ENCODE assay signal across 14 cellular contexts in the genomic region with DNA sequence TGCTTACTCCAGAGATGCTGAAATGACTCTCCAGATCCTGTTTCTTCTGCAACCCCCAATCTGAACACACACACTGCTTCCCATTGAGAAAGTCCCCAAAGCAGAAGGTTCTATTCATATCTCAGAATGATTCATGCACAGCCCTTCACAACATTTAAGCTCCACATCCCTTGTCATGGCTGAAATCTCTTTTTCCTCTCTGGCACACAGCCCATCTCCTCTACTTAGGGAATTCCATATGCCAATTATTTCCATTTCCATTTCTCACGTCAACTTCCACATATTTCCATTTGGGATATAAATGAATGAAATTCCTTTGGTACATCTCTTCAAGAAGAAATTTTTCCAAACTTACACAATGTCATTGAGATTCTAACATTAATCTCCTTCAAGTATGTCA.
DNase-seq lines count a peak whose midpoint lies in the region; ATAC-seq and TF ChIP-seq lines count a peak whose summit lies in the region.
"Had no signal": no experiment of that assay in that cellular context is flagged by ENCODE, and none has a peak within 500 bp of the region (broad histone marks: within the 10 kb centered on the region; RNA-seq: fewer than 3 reads in every experiment).

No MANE protein-coding gene starts in this region.

- H3K36me3 ChIP-seq in A673 (ENCODE audit: insufficient read depth, low read length, poor library complexity, severe bottlenecking) (peaks cover 71% of the 10 kb centered on the region), gastroesophageal sphincter (peaks cover 0 to 50% of the 10 kb centered on the region in 2 donors)
- H3K36me3 ChIP-seq: neutrophil had no signal

- H3K36me3 Mint-ChIP-seq in natural killer cell, result no peaks in the 10 kb centered on the region

- H3K27ac ChIP-seq in A673 (ENCODE audit: low read depth, low read length, poor library complexity, severe bottlenecking) (no peak overlapping the region), gastroesophageal sphincter (no peak overlapping the region)
- H3K27ac ChIP-seq: neutrophil had no signal

- peaks cover 0 to 3% of the 10 kb centered on the region in 2 donors for H3K9me3 Mint-ChIP-seq in natural killer cell

- no peak for TF ChIP-seq POLR2A in gastroesophageal sphincter (IDR thresholded peaks at IDR 0.05)

- DNase-seq in A673 (ENCODE audit: low spot score) (peak; percentile 74), HS-27A (ENCODE audit: low read depth) (peak; percentile 34), cardiac fibroblast (ENCODE audit: low read depth in 2 of 2) (peak; percentile 72 to 84), iris pigment epithelial cell (ENCODE audit: low read depth) (peak; percentile 90), GM19238 (ENCODE audit: insufficient read length, low spot score) (no peak), natural killer cell (no peak)
- DNase-seq: ACHN; activated naive CD4-positive, alpha-beta T cell; caudate nucleus; DMS153; substantia nigra had no signal

- no peak for TF ChIP-seq CTCF in A673 (conservative IDR thresholded peaks at IDR 0.05; ENCODE audit: low read depth, low read length)
- no peak for TF ChIP-seq CTCF in cardiac fibroblast (IDR thresholded peaks at IDR 0.05; ENCODE audit: low read depth, low read length)
- no peak for TF ChIP-seq CTCF in gastroesophageal sphincter (IDR thresholded peaks at IDR 0.05)
- no peak for TF ChIP-seq CTCF in natural killer cell (IDR thresholded peaks at IDR 0.05)

- ATAC-seq in GM21576 (IDR thresholded peaks at IDR 0.05; ENCODE audit: unreplicated experiment), result no peak
- ATAC-seq in gastroesophageal sphincter, result no peak
- ATAC-seq in natural killer cell, result no peak

- H3K4me3 Mint-ChIP-seq in natural killer cell, result no peak overlapping the region

- no peaks in the 10 kb centered on the region for H3K9me3 ChIP-seq in A673 (ENCODE audit: low read depth, low read length, poor library complexity, severe bottlenecking)
- no peaks in the 10 kb centered on the region for H3K9me3 ChIP-seq in gastroesophageal sphincter
- H3K9me3 ChIP-seq: neutrophil had no signal

- no peaks in the 10 kb centered on the region for H3K4me1 Mint-ChIP-seq in natural killer cell

- 42 to 45% methylated on average over 1 of the region's 1 CpG for WGBS in gastroesophageal sphincter (ENCODE audit: low coverage in 1 of 2), 2 donors

- no TSS peak for BruUV-seq in A673 (replicated peaks; lab: Mats Ljungman, UMichigan)

- no peaks in the 10 kb centered on the region for H3K27me3 Mint-ChIP-seq in natural killer cell (ENCODE audit: low read depth in 2 of 2)

- no peak overlapping the region for H3K27ac Mint-ChIP-seq in natural killer cell

- H3K27me3 ChIP-seq in A673 (replicated peaks; ENCODE audit: insufficient read depth, low read depth, low read length, poor library complexity) (no peaks in the 10 kb centered on the region), gastroesophageal sphincter (no peaks in the 10 kb centered on the region)
- H3K27me3 ChIP-seq: neutrophil had no signal

- POLR2A ChIA-PET in A673 (lab: Charles Lee; ENCODE audit: low non-redundant PET), result no interaction called here

- H3K4me1 ChIP-seq in A673 (ENCODE audit: insufficient read depth, low read length, poor library complexity, severe bottlenecking), result peaks cover 20% of the 10 kb centered on the region
- H3K4me1 ChIP-seq in gastroesophageal sphincter, result no peaks in the 10 kb centered on the region

- no peak overlapping the region for H3K4me3 ChIP-seq in A673 (ENCODE audit: low read depth, low read length, poor library complexity, severe bottlenecking)
- H3K4me3 ChIP-seq in cardiac fibroblast (replicated peaks in 1 of 2; ENCODE audit: low read depth in 2 of 2, low read length in 2 of 2), result no peak overlapping the region
- H3K4me3 ChIP-seq in gastroesophageal sphincter, result no peak overlapping the region

- intact Hi-C loops in A673 (cut with micrococcal nuclease; ENCODE audit: unreplicated experiment), result no loop called here
- intact Hi-C loops in natural killer cell (cut with micrococcal nuclease), result no loop called here

- no peak for TF ChIP-seq EP300 in gastroesophageal sphincter (IDR thresholded peaks at IDR 0.05)

- CTCF ChIA-PET in A673 (lab: Charles Lee), result no interaction called here

Comparison
In these comparisons a context has a peak if more than half of its experiments do, and no peak if none do; other contexts are left out.
1. DNase-seq: peak in A673 (single experiment), HS-27A (single experiment), cardiac fibroblast (2 of 2) and iris pigment epithelial cell (single experiment); none in GM19238 (single experiment) and natural killer cell (single experiment).